Comparison of ENCODE assay signal across 9 cellular contexts in the genomic region with DNA sequence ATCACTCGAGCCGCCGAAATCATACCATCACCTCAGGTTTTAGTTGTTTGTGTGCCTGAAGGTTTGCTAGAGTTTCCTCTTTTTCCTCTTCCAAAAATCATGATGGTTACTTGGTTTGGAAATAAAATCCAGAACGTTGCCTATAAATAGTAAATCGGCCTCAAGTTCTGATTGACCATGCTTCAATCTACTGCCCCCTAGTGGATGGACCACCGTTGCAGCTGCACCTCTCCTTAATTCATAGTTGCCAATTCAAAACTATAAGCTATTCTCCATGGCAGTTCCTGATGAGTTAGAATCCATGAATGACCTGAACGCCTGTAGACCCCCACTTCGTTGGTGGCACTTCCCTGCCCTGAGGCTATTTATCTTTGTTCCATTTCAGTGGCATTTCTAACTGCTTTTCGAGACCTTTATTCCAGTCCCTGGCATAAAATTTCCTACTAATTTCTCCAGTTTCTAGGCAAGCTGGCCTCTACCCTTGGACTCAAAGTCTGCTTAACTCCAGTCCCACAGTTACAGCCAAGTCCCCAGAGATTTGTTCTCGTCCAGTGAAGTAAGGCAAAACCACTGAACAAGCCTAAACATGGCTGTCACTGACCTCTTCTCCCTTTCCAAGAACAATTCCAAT.
DNase-seq lines count a peak whose midpoint lies in the region; ATAC-seq and TF ChIP-seq lines count a peak whose summit lies in the region.
"Had no signal": no experiment of that assay in that cellular context is flagged by ENCODE, and none has a peak within 500 bp of the region (broad histone marks: within the 10 kb centered on the region; RNA-seq: fewer than 3 reads in every experiment).

No MANE protein-coding gene starts in this region.

- ATAC-seq in GM21526 (IDR thresholded peaks at IDR 0.05; ENCODE audit: low FRiP score, unreplicated experiment) (peak; percentile 70), gastrocnemius medialis (peak; percentile 65 to 89)
- ATAC-seq in stimulated activated naive B cell treated with anti-CD40 and anti-IgM and Interleukin-4, amounts not matched to agents 10 μg/mL and 1 μg/mL and 100 μg/mL, for 72 hours (replicated peaks): no peak

- H3K4me3 ChIP-seq in DOHH2 (ENCODE audit: low read length): no peak overlapping the region
- H3K4me3 ChIP-seq in right atrium auricular region: no peak overlapping the region
- H3K4me3 ChIP-seq in gastrocnemius medialis: peak overlapping the region in 1 of 4 donors; percentile 8

- no peak overlapping the region for H3K4me2 ChIP-seq in DOHH2 (ENCODE audit: low read length)

- peak; percentile 75 for TF ChIP-seq CTCF in DOHH2 (IDR thresholded peaks at IDR 0.05; ENCODE audit: low read depth, low read length, poor library complexity, severe bottlenecking)
- TF ChIP-seq CTCF in right atrium auricular region (IDR thresholded peaks at IDR 0.05): peak; percentile 47 to 75
- TF ChIP-seq CTCF in gastrocnemius medialis (IDR thresholded peaks at IDR 0.05 in 4 of 5, conservative IDR thresholded peaks at IDR 0.05 in 1 of 5): peak; percentile 60 to 87 (median 77)

- H4K20me1 ChIP-seq in DOHH2 (ENCODE audit: control insufficient read depth, insufficient read depth, low read depth, low read length): no peaks in the 10 kb centered on the region

- no peaks in the 10 kb centered on the region for H3K9me3 ChIP-seq in DOHH2 (ENCODE audit: control insufficient read depth, insufficient read depth, low read length)
- no peaks in the 10 kb centered on the region for H3K9me3 ChIP-seq in right atrium auricular region
- H3K9me3 ChIP-seq in gastrocnemius medialis: no peaks in the 10 kb centered on the region

- H3K27me3 ChIP-seq in DOHH2 (ENCODE audit: control insufficient read depth, low read length) (no peaks in the 10 kb centered on the region), right atrium auricular region (no peaks in the 10 kb centered on the region), gastrocnemius medialis (no peaks in the 10 kb centered on the region)

- no peak overlapping the region for H3K27ac Mint-ChIP-seq in activated naive CD4-positive, alpha-beta T cell treated with anti-CD3 and anti-CD28 coated beads, Interleukin-2, amount 10 ng/mL, durations not matched to agents 7 days and 5 days
- no peak overlapping the region for H3K27ac Mint-ChIP-seq in stimulated activated naive B cell treated with anti-CD40 and anti-IgM and Interleukin-4, amounts not matched to agents 10 μg/mL and 1 μg/mL and 100 μg/mL, for 72 hours
- H3K27ac Mint-ChIP-seq: activated B cell treated with CpG ODN at 0.5 μM for 24 hours had no signal

- H3F3A ChIP-seq in DOHH2 (ENCODE audit: control insufficient read depth, insufficient read depth): no peaks in the 10 kb centered on the region

- intact Hi-C loops in gastrocnemius medialis (cut with DNase I; ENCODE audit: low total_unique reads): loop anchor here (1.0 to 5.0 kb wide), 3 partner anchors 101 to 981 kb away; no protein-coding TSS in a partner anchor

- H3K4me1 ChIP-seq in DOHH2 (ENCODE audit: control insufficient read depth, low read length): no peaks in the 10 kb centered on the region
- no peaks in the 10 kb centered on the region for H3K4me1 ChIP-seq in right atrium auricular region
- H3K4me1 ChIP-seq in gastrocnemius medialis: no peaks in the 10 kb centered on the region

- no peak for TF ChIP-seq POLR2A in gastrocnemius medialis (IDR thresholded peaks at IDR 0.05)

- DNase-seq in NCI-H2029 treated with DMSO at 0.1 percent for 48 hours (lab: John Stamatoyannopoulos, UW) (peak; percentile 30), right atrium auricular region (ENCODE audit: low spot score) (no peak), gastrocnemius medialis (peak; percentile 15 to 64), DMS79 (lab: John Stamatoyannopoulos, UW) (no peak)
- peak; percentile 61 for DNase-seq in activated naive CD4-positive, alpha-beta T cell treated with anti-CD3 and anti-CD28 coated beads, Interleukin-2, amount 10 ng/mL, durations not matched to agents 7 days and 5 days
- no peak for DNase-seq in stimulated activated naive B cell treated with anti-CD40 and anti-IgM and Interleukin-4, amounts not matched to agents 10 μg/mL and 1 μg/mL and 100 μg/mL, for 72 hours
- DNase-seq: activated B cell treated with CpG ODN at 0.5 μM for 24 hours had no signal

- CTCF ChIA-PET in activated naive CD4-positive, alpha-beta T cell treated with anti-CD3 and anti-CD28 coated beads, Interleukin-2, amount 10 ng/mL, durations not matched to agents 7 days and 5 days (lab: Charles Lee): interaction anchor here (0.6 to 2.2 kb wide), 16 partner anchors 14 to 361 kb away, joined by 3 to 7 read pairs (median 3); no protein-coding TSS in a partner anchor

- no peak overlapping the region for H3K4me3 Mint-ChIP-seq in activated naive CD4-positive, alpha-beta T cell treated with anti-CD3 and anti-CD28 coated beads, Interleukin-2, amount 10 ng/mL, durations not matched to agents 7 days and 5 days
- no peak overlapping the region for H3K4me3 Mint-ChIP-seq in stimulated activated naive B cell treated with anti-CD40 and anti-IgM and Interleukin-4, amounts not matched to agents 10 μg/mL and 1 μg/mL and 100 μg/mL, for 72 hours
- H3K4me3 Mint-ChIP-seq: activated B cell treated with CpG ODN at 0.5 μM for 24 hours had no signal

- H3K9me3 Mint-ChIP-seq in activated naive CD4-positive, alpha-beta T cell treated with anti-CD3 and anti-CD28 coated beads, Interleukin-2, amount 10 ng/mL, durations not matched to agents 7 days and 5 days: no peaks in the 10 kb centered on the region
- peaks cover 0 to 2% of the 10 kb centered on the region in 2 donors for H3K9me3 Mint-ChIP-seq in stimulated activated naive B cell treated with anti-CD40 and anti-IgM and Interleukin-4, amounts not matched to agents 10 μg/mL and 1 μg/mL and 100 μg/mL, for 72 hours

- no peaks in the 10 kb centered on the region for H3K36me3 ChIP-seq in DOHH2 (ENCODE audit: control insufficient read depth, low read length)
- no peaks in the 10 kb centered on the region for H3K36me3 ChIP-seq in right atrium auricular region
- H3K36me3 ChIP-seq in gastrocnemius medialis: no peaks in the 10 kb centered on the region

- H3K36me3 Mint-ChIP-seq in activated naive CD4-positive, alpha-beta T cell treated with anti-CD3 and anti-CD28 coated beads, Interleukin-2, amount 10 ng/mL, durations not matched to agents 7 days and 5 days: no peaks in the 10 kb centered on the region
- no peaks in the 10 kb centered on the region for H3K36me3 Mint-ChIP-seq in stimulated activated naive B cell treated with anti-CD40 and anti-IgM and Interleukin-4, amounts not matched to agents 10 μg/mL and 1 μg/mL and 100 μg/mL, for 72 hours

- H3K4me1 Mint-ChIP-seq in activated naive CD4-positive, alpha-beta T cell treated with anti-CD3 and anti-CD28 coated beads, Interleukin-2, amount 10 ng/mL, durations not matched to agents 7 days and 5 days: no peaks in the 10 kb centered on the region
- H3K4me1 Mint-ChIP-seq in stimulated activated naive B cell treated with anti-CD40 and anti-IgM and Interleukin-4, amounts not matched to agents 10 μg/mL and 1 μg/mL and 100 μg/mL, for 72 hours: no peaks in the 10 kb centered on the region
- H3K4me1 Mint-ChIP-seq: activated B cell treated with CpG ODN at 0.5 μM for 24 hours had no signal

- in situ Hi-C loops in gastrocnemius medialis (cut with MboI; ENCODE audit: low sequenced_read_pairs in 4 of 4): loop anchor here in 1 of 4 donors (10.0 kb wide), 1 partner anchor 143 kb away; no protein-coding TSS in a partner anchor

- no peaks in the 10 kb centered on the region for H3K9me2 ChIP-seq in DOHH2 (replicated peaks; ENCODE audit: control insufficient read depth, low read length)

- no peaks in the 10 kb centered on the region for H3K27me3 Mint-ChIP-seq in activated naive CD4-positive, alpha-beta T cell treated with anti-CD3 and anti-CD28 coated beads, Interleukin-2, amount 10 ng/mL, durations not matched to agents 7 days and 5 days
- peaks cover 5 to 15% of the 10 kb centered on the region in 2 donors for H3K27me3 Mint-ChIP-seq in stimulated activated naive B cell treated with anti-CD40 and anti-IgM and Interleukin-4, amounts not matched to agents 10 μg/mL and 1 μg/mL and 100 μg/mL, for 72 hours
- H3K27me3 Mint-ChIP-seq: activated B cell treated with CpG ODN at 0.5 μM for 24 hours had no signal

- H3K27ac ChIP-seq in DOHH2 (ENCODE audit: low read depth, low read length) (no peak overlapping the region), right atrium auricular region (no peak overlapping the region), gastrocnemius medialis (peak overlapping the region in 1 of 4 donors; percentile 16)

- no peaks in the 10 kb centered on the region for H3K79me2 ChIP-seq in DOHH2 (ENCODE audit: control insufficient read depth, low read length)

Comparison
In these comparisons a context has a peak if more than half of its experiments do, and no peak if none do; other contexts are left out.
1. ATAC-seq: peak in GM21526 (single experiment) and gastrocnemius medialis (2 of 2); none in stimulated activated naive B cell treated with anti-CD40 and anti-IgM and Interleukin-4, amounts not matched to agents 10 μg/mL and 1 μg/mL and 100 μg/mL, for 72 hours (0 of 2).
2. DNase-seq: peak in NCI-H2029 treated with DMSO at 0.1 percent for 48 hours (single experiment), activated naive CD4-positive, alpha-beta T cell treated with anti-CD3 and anti-CD28 coated beads, Interleukin-2, amount 10 ng/mL, durations not matched to agents 7 days and 5 days (single experiment) and gastrocnemius medialis (2 of 2); none in right atrium auricular region (single experiment), stimulated activated naive B cell treated with anti-CD40 and anti-IgM and Interleukin-4, amounts not matched to agents 10 μg/mL and 1 μg/mL and 100 μg/mL, for 72 hours (single experiment) and DMS79 (single experiment).
3. Peak in every context shown above with its lines, with median percentiles within 50 percentile points of each other: CTCF ChIP-seq.